In genomic region chr13:114047358-114047881, GRCh38 we compare ENCODE assay signal across 9 cellular contexts.
DNase-seq lines count a peak whose midpoint lies in the region; ATAC-seq and TF ChIP-seq lines count a peak whose summit lies in the region.
"Had no signal": no experiment of that assay in that cellular context is flagged by ENCODE, and none has a peak within 500 bp of the region (broad histone marks: within the 10 kb centered on the region; RNA-seq: fewer than 3 reads in every experiment).

No MANE protein-coding gene starts in this region.

- peaks cover 0 to 2% of the 10 kb centered on the region in 2 donors for H3K36me3 ChIP-seq in mucosa of rectum (ENCODE audit: control insufficient read depth in 2 of 2, insufficient read depth in 2 of 2, low read length in 2 of 2)
- H3K36me3 ChIP-seq in aorta (ENCODE audit: control insufficient read depth in 1 of 2, insufficient read depth in 2 of 2, low read length in 1 of 2), result no peaks in the 10 kb centered on the region
- H3K36me3 ChIP-seq: ovary had no signal

- H3K9ac ChIP-seq in mucosa of rectum (ENCODE audit: low read depth in 1 of 2, low read length in 2 of 2), result peak overlapping the region in 1 of 2 donors; percentile 31

- no peaks in the 10 kb centered on the region for H3K9me3 ChIP-seq in mucosa of rectum (ENCODE audit: control insufficient read depth in 2 of 2, low read length in 2 of 2)
- H3K9me3 ChIP-seq in aorta (ENCODE audit: control insufficient read depth, low read length), result no peaks in the 10 kb centered on the region
- H3K9me3 ChIP-seq: ovary had no signal

- H3K4me1 ChIP-seq in mucosa of rectum (ENCODE audit: control insufficient read depth in 2 of 2, insufficient read depth in 2 of 2, low read length in 2 of 2) (peaks cover 21 to 35% of the 10 kb centered on the region in 2 donors), aorta (ENCODE audit: control insufficient read depth in 1 of 2, insufficient read depth in 2 of 2, low read length in 2 of 2) (no peaks in the 10 kb centered on the region)

- H3K4me3 ChIP-seq in GM12875 (ENCODE audit: low read depth, low read length) (peak overlapping the region; percentile 10), mucosa of rectum (ENCODE audit: low read length in 2 of 2) (no peak overlapping the region), aorta (ENCODE audit: low read length in 2 of 2) (no peak overlapping the region)
- H3K4me3 ChIP-seq: ovary had no signal

- no peaks in the 10 kb centered on the region for H3K27me3 ChIP-seq in mucosa of rectum (ENCODE audit: control insufficient read depth in 2 of 2, insufficient read depth in 2 of 2, low read length in 2 of 2)
- no peaks in the 10 kb centered on the region for H3K27me3 ChIP-seq in aorta (ENCODE audit: control insufficient read depth in 1 of 2, insufficient read depth in 2 of 2, low read length in 1 of 2)
- H3K27me3 ChIP-seq: ovary had no signal

- intact Hi-C loops in aorta (cut with DNase I), result no loop called here

- TF ChIP-seq CTCF in GM12875 (IDR thresholded peaks at IDR 0.05; ENCODE audit: borderline replicate concordance, insufficient read depth, low read depth, low read length), result no peak

- ATAC-seq in GM21529 (IDR thresholded peaks at IDR 0.05; ENCODE audit: unreplicated experiment) (peak; percentile 70), aorta (ENCODE audit: low FRiP score) (no peak)

- DNase-seq in NCI-H2196 (lab: John Stamatoyannopoulos, UW; ENCODE audit: unreplicated experiment), result peak; percentile 46
- no peak for DNase-seq in activated CD8-positive, alpha-beta memory T cell treated with anti-CD3 and anti-CD28 coated beads, Interleukin-2, amount 50 U/mL, for 4 hours
- DNase-seq in aorta, result no peak
- DNase-seq in stimulated activated CD4-positive, alpha-beta T cell treated with anti-CD3 and anti-CD28 coated beads, Interleukin-12 subunit alpha, Interleukin-12 subunit beta, amount 100 ng/mL, for 4 hours, result no peak
- no peak for DNase-seq in stimulated activated CD4-positive, alpha-beta T cell treated with anti-CD3 and anti-CD28 coated beads, Interleukin-2, amount 100 ng/mL, for 24 hours

- 79 to 83% methylated on average over 19 of the region's 19 CpGs for WGBS in aorta, 2 donors

- H3K27ac ChIP-seq in mucosa of rectum (ENCODE audit: low read depth in 2 of 2, low read length in 2 of 2), result peak overlapping the region; percentile 48 to 60
- H3K27ac ChIP-seq in aorta (ENCODE audit: low read depth in 1 of 2, low read length in 2 of 2), result no peak overlapping the region
- H3K27ac ChIP-seq: ovary had no signal

Comparison
In these comparisons a context has a peak if more than half of its experiments do, and no peak if none do; other contexts are left out.
1. H3K27ac ChIP-seq: peak in mucosa of rectum (2 of 2); none in aorta (0 of 2).